Comparison of ENCODE assay signal across 15 cellular contexts in the genomic region with DNA sequence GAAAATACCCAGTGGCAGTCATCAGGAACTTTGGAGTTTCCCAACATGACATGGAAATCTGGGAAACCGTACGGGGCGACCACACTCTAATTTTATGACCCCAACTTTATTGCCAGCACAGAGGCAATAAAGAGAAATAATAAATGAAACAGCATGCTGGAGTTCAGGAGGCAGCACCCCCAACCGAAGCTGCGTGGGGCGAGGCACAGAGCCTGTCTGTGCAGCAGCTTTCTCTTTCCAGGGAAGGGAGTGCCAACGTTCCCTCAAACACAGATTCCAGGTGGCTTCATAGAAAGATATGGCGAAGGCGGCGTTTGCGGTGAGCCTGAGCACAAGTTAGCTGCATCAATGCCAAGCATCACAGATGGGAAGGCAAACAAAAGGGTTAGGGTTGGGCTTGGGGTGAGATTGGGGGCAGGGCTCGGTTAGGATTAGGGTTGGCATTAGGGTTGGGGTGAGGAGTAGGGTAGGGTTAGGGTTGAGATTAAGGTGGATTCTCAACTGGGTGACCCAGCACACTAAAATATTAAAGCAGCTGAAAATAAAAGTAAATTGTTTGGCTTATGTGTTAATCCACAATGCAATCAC.
DNase-seq lines count a peak whose midpoint lies in the region; ATAC-seq and TF ChIP-seq lines count a peak whose summit lies in the region.
"Had no signal": no experiment of that assay in that cellular context is flagged by ENCODE, and none has a peak within 500 bp of the region (broad histone marks: within the 10 kb centered on the region; RNA-seq: fewer than 3 reads in every experiment).

No MANE protein-coding gene starts in this region.

- H3K27ac Mint-ChIP-seq in neural progenitor cell = no peak overlapping the region
- H3K27ac Mint-ChIP-seq: CD4-positive, alpha-beta T cell; stimulated activated effector memory CD8-positive, alpha-beta T cell treated with anti-CD3 and anti-CD28 coated beads, Interleukin-12 subunit alpha, Interleukin-12 subunit beta, amount 100 ng/mL, for 72 hours had no signal

- peak overlapping the region; percentile 49 for H3K4me2 ChIP-seq in neural progenitor cell

- TF ChIP-seq CTCF in foreskin keratinocyte (conservative IDR thresholded peaks at IDR 0.05) (no peak), neural progenitor cell (IDR thresholded peaks at IDR 0.05) (no peak), vagina (IDR thresholded peaks at IDR 0.05) (no peak)

- H3K27me3 Mint-ChIP-seq in neural progenitor cell (ENCODE audit: insufficient read depth, low read depth) = peaks cover 10% of the 10 kb centered on the region

- H3K4me3 ChIP-seq in neural progenitor cell (no peak overlapping the region), vagina (peak overlapping the region; percentile 13 to 29)

- peaks cover 33% of the 10 kb centered on the region for H3K27me3 ChIP-seq in foreskin keratinocyte
- H3K27me3 ChIP-seq in neural progenitor cell = peaks cover 5% of the 10 kb centered on the region
- H3K27me3 ChIP-seq in vagina = no peaks in the 10 kb centered on the region

- peaks cover 29% of the 10 kb centered on the region for H3K9me3 Mint-ChIP-seq in neural progenitor cell

- H3F3A ChIP-seq in neural progenitor cell (ENCODE audit: low read depth) = peaks cover 10% of the 10 kb centered on the region

- H3K4me3 Mint-ChIP-seq in neural progenitor cell = peak overlapping the region; percentile 17
- H3K4me3 Mint-ChIP-seq: CD4-positive, alpha-beta T cell; stimulated activated effector memory CD8-positive, alpha-beta T cell treated with anti-CD3 and anti-CD28 coated beads, Interleukin-12 subunit alpha, Interleukin-12 subunit beta, amount 100 ng/mL, for 72 hours had no signal

- intact Hi-C loops in vagina (cut with DNase I) = no loop called here

- DNase-seq in NCI-H748 (lab: John Stamatoyannopoulos, UW; ENCODE audit: unreplicated experiment) = peak; percentile 31
- DNase-seq in NCI-H748 treated with DMSO at 0.1 percent for 48 hours (lab: John Stamatoyannopoulos, UW) = no peak
- DNase-seq in foreskin keratinocyte = peak in 1 of 2 donors; percentile 11
- peak; percentile 28 for DNase-seq in neural progenitor cell (ENCODE audit: low spot score)
- no peak for DNase-seq in vagina (ENCODE audit: extremely low spot score in 2 of 2)
- no peak for DNase-seq in NCI-H774 (lab: John Stamatoyannopoulos, UW)
- no peak for DNase-seq in NCI-H1417 (lab: John Stamatoyannopoulos, UW)
- DNase-seq: brain microvascular endothelial cell; CD4-positive, alpha-beta T cell; effector CD4-positive, alpha-beta T cell; midbrain; NCI-H1092 treated with DMSO at 0.1 percent for 48 hours; NCI-H2227 treated with DMSO at 0.1 percent for 48 hours had no signal

- no peaks in the 10 kb centered on the region for H3K79me2 ChIP-seq in neural progenitor cell (ENCODE audit: low read depth)

- H4K20me1 ChIP-seq in neural progenitor cell (ENCODE audit: low read depth) = no peaks in the 10 kb centered on the region

- ATAC-seq in foreskin keratinocyte (peak; percentile 36), GM19328 (IDR thresholded peaks at IDR 0.05; ENCODE audit: unreplicated experiment) (no peak)
- ATAC-seq: stimulated activated effector memory CD8-positive, alpha-beta T cell treated with anti-CD3 and anti-CD28 coated beads, Interleukin-12 subunit alpha, Interleukin-12 subunit beta, amount 100 ng/mL, for 72 hours had no signal

- no peak for TF ChIP-seq POLR2A in vagina (IDR thresholded peaks at IDR 0.05)

- H3K9ac ChIP-seq in neural progenitor cell = no peak overlapping the region

- no peaks in the 10 kb centered on the region for H3K4me1 ChIP-seq in foreskin keratinocyte
- H3K4me1 ChIP-seq in neural progenitor cell = peaks cover 11% of the 10 kb centered on the region
- H3K4me1 ChIP-seq in vagina = peaks cover 9% of the 10 kb centered on the region

- peaks cover 11% of the 10 kb centered on the region for H3K4me1 Mint-ChIP-seq in neural progenitor cell
- H3K4me1 Mint-ChIP-seq: stimulated activated effector memory CD8-positive, alpha-beta T cell treated with anti-CD3 and anti-CD28 coated beads, Interleukin-12 subunit alpha, Interleukin-12 subunit beta, amount 100 ng/mL, for 72 hours had no signal

- no peaks in the 10 kb centered on the region for H3K36me3 Mint-ChIP-seq in neural progenitor cell
- H3K36me3 Mint-ChIP-seq: stimulated activated effector memory CD8-positive, alpha-beta T cell treated with anti-CD3 and anti-CD28 coated beads, Interleukin-12 subunit alpha, Interleukin-12 subunit beta, amount 100 ng/mL, for 72 hours had no signal

- no peaks in the 10 kb centered on the region for H3K9me3 ChIP-seq in neural progenitor cell (ENCODE audit: low read depth)
- peaks cover 5% of the 10 kb centered on the region for H3K9me3 ChIP-seq in vagina

- H3K27ac ChIP-seq in foreskin keratinocyte = no peak overlapping the region
- no peak overlapping the region for H3K27ac ChIP-seq in neural progenitor cell
- peak overlapping the region; percentile 12 for H3K27ac ChIP-seq in vagina
- H3K27ac ChIP-seq: brain microvascular endothelial cell had no signal

- H3K36me3 ChIP-seq in neural progenitor cell = no peaks in the 10 kb centered on the region
- no peaks in the 10 kb centered on the region for H3K36me3 ChIP-seq in vagina
- H3K36me3 ChIP-seq: brain microvascular endothelial cell had no signal

- no peak overlapping the region for H2AFZ ChIP-seq in neural progenitor cell (replicated peaks)

Comparison
In these comparisons a context has a peak if more than half of its experiments do, and no peak if none do; other contexts are left out.
1. DNase-seq: peak in NCI-H748 (single experiment) and neural progenitor cell (single experiment); none in NCI-H748 treated with DMSO at 0.1 percent for 48 hours (single experiment), vagina (0 of 2), NCI-H774 (single experiment) and NCI-H1417 (0 of 3).